In genomic region chr10:87558333-87558732, GRCh38 we compare ENCODE assay signal across 15 cellular contexts. TPM values are rescaled to one million over a fixed set of nuclear protein-coding genes. Genes with fewer than 3 reads are reported as not detected.
A peak's percentile ranks its signal among the peaks of the same experiment; 100 is the strongest.
DNase-seq lines count a peak whose midpoint lies in the region; ATAC-seq and TF ChIP-seq lines count a peak whose summit lies in the region.
"Had no signal": no experiment of that assay in that cellular context is flagged by ENCODE, and none has a peak within 500 bp of the region (broad histone marks: within the 10 kb centered on the region; RNA-seq: fewer than 3 reads in every experiment).

No MANE protein-coding gene starts in this region.

- ATAC-seq in activated T-cell treated with anti-CD3 and anti-CD28 coated beads, Interleukin-2, amount 50 U/mL, for 72 hours (replicated peaks in 1 of 2): no peak
- no peak for ATAC-seq in WTC11
- no peak for ATAC-seq in GM18868 (IDR thresholded peaks at IDR 0.05; ENCODE audit: unreplicated experiment)
- no peak for ATAC-seq in GM18498 (IDR thresholded peaks at IDR 0.05; ENCODE audit: unreplicated experiment)
- ATAC-seq: A549, HepG2 had no signal

- CTCF ChIA-PET in WTC11 (lab: Charles Lee): no interaction called here

- H3K4me1 Mint-ChIP-seq in activated T-cell treated with anti-CD3 and anti-CD28 coated beads, Interleukin-2, amount 50 U/mL, for 72 hours (ENCODE audit: low read depth): no peaks in the 10 kb centered on the region
- peaks cover 6% of the 10 kb centered on the region for H3K4me1 Mint-ChIP-seq in activated T-cell treated with anti-CD3 and anti-CD28 coated beads, Interleukin-2, amount 50 U/mL, for 24 hours (ENCODE audit: low read depth)
- H3K4me1 Mint-ChIP-seq in WTC11: peaks cover 28% of the 10 kb centered on the region

- H3K27ac Mint-ChIP-seq in activated T-cell treated with anti-CD3 and anti-CD28 coated beads, Interleukin-2, amount 50 U/mL, for 72 hours: peak overlapping the region; percentile 12
- H3K27ac Mint-ChIP-seq in activated T-cell treated with anti-CD3 and anti-CD28 coated beads, Interleukin-2, amount 50 U/mL, for 24 hours: no peak overlapping the region
- H3K27ac Mint-ChIP-seq in WTC11: peak overlapping the region; percentile 77
- H3K27ac Mint-ChIP-seq: CD4-positive, alpha-beta T cell had no signal

- peaks cover 5% of the 10 kb centered on the region for H3K27me3 Mint-ChIP-seq in activated T-cell treated with anti-CD3 and anti-CD28 coated beads, Interleukin-2, amount 50 U/mL, for 72 hours (ENCODE audit: low read depth)
- peaks cover 9% of the 10 kb centered on the region for H3K27me3 Mint-ChIP-seq in activated T-cell treated with anti-CD3 and anti-CD28 coated beads, Interleukin-2, amount 50 U/mL, for 24 hours
- H3K27me3 Mint-ChIP-seq in WTC11 (ENCODE audit: low read depth): no peaks in the 10 kb centered on the region; the same call in 1 of the 2 replicates
- H3K27me3 Mint-ChIP-seq: CD4-positive, alpha-beta T cell; IgD-negative memory B cell had no signal

- H3K9me3 Mint-ChIP-seq in activated T-cell treated with anti-CD3 and anti-CD28 coated beads, Interleukin-2, amount 50 U/mL, for 72 hours: peaks cover 5% of the 10 kb centered on the region in 2 donors
- peaks cover 9% of the 10 kb centered on the region for H3K9me3 Mint-ChIP-seq in activated T-cell treated with anti-CD3 and anti-CD28 coated beads, Interleukin-2, amount 50 U/mL, for 24 hours
- peaks cover 14% of the 10 kb centered on the region for H3K9me3 Mint-ChIP-seq in WTC11
- H3K9me3 Mint-ChIP-seq: CD4-positive, alpha-beta T cell had no signal

- no peak for DNase-seq in activated T-cell treated with anti-CD3 and anti-CD28 coated beads, Interleukin-2, amount 50 U/mL, for 72 hours
- DNase-seq in activated T-cell treated with anti-CD3 and anti-CD28 coated beads, Interleukin-2, amount 50 U/mL, for 24 hours: no peak
- DNase-seq in NCI-H526 (lab: John Stamatoyannopoulos, UW): peak; percentile 23 to 50
- DNase-seq in WTC11 (ENCODE audit: low spot score): no peak
- DNase-seq in activated gamma-delta T cell (lab: John Stamatoyannopoulos, UW): no peak
- DNase-seq in stimulated activated naive CD4-positive, alpha-beta T cell (lab: John Stamatoyannopoulos, UW): no peak
- DNase-seq: AML-193; Caco-2; CD4-positive, alpha-beta T cell; HCEC 1CT had no signal

- H3K4me3 Mint-ChIP-seq in activated T-cell treated with anti-CD3 and anti-CD28 coated beads, Interleukin-2, amount 50 U/mL, for 72 hours: no peak overlapping the region
- no peak overlapping the region for H3K4me3 Mint-ChIP-seq in activated T-cell treated with anti-CD3 and anti-CD28 coated beads, Interleukin-2, amount 50 U/mL, for 24 hours
- H3K4me3 Mint-ChIP-seq in WTC11: no peak overlapping the region
- H3K4me3 Mint-ChIP-seq: CD4-positive, alpha-beta T cell; IgD-negative memory B cell had no signal

- TF ChIP-seq CTCF in WTC11 (IDR thresholded peaks at IDR 0.05): no peak

- peaks cover 4 to 8% of the 10 kb centered on the region in 2 donors for H3K36me3 Mint-ChIP-seq in activated T-cell treated with anti-CD3 and anti-CD28 coated beads, Interleukin-2, amount 50 U/mL, for 72 hours (ENCODE audit: insufficient read depth in 2 of 2)
- H3K36me3 Mint-ChIP-seq in activated T-cell treated with anti-CD3 and anti-CD28 coated beads, Interleukin-2, amount 50 U/mL, for 24 hours (ENCODE audit: low read depth): peaks cover 10% of the 10 kb centered on the region
- H3K36me3 Mint-ChIP-seq in WTC11: peaks cover 17% of the 10 kb centered on the region

- POLR2A ChIA-PET in WTC11 (lab: Charles Lee): no interaction called here

TF ChIP-seq in WTC11, 78 proteins besides CTCF, POLR2A, EP300 and RAD21 (continues in another document):
- TF ChIP-seq ZNF317 (CRISPR knock-in tag; IDR thresholded peaks at IDR 0.05; ENCODE audit: borderline replicate concordance, low read depth): no peak
- no peak for TF ChIP-seq E2F1 (CRISPR knock-in tag; IDR thresholded peaks at IDR 0.05)
- TF ChIP-seq GTF2I (CRISPR knock-in tag; conservative IDR thresholded peaks at IDR 0.05): no peak
- TF ChIP-seq FOXP4 (CRISPR knock-in tag; IDR thresholded peaks at IDR 0.05): no peak
- TF ChIP-seq ZNF396 (CRISPR knock-in tag; IDR thresholded peaks at IDR 0.05; ENCODE audit: borderline replicate concordance): no peak
- TF ChIP-seq MXD4 (CRISPR knock-in tag; IDR thresholded peaks at IDR 0.05; ENCODE audit: borderline replicate concordance): no peak
- TF ChIP-seq SOX15 (CRISPR knock-in tag; IDR thresholded peaks at IDR 0.05): no peak
- no peak for TF ChIP-seq E2F4 (CRISPR knock-in tag; IDR thresholded peaks at IDR 0.05; ENCODE audit: borderline replicate concordance, low read depth)
- no peak for TF ChIP-seq CDX4 (CRISPR knock-in tag; IDR thresholded peaks at IDR 0.05; ENCODE audit: borderline replicate concordance)
- TF ChIP-seq OVOL2 (CRISPR knock-in tag; IDR thresholded peaks at IDR 0.05; ENCODE audit: borderline replicate concordance): no peak
- no peak for TF ChIP-seq TEAD4 (CRISPR knock-in tag; IDR thresholded peaks at IDR 0.05)
- no peak for TF ChIP-seq ZNF281 (CRISPR knock-in tag; IDR thresholded peaks at IDR 0.05)
- TF ChIP-seq ZNF138 (CRISPR knock-in tag; conservative IDR thresholded peaks at IDR 0.05): no peak
- no peak for TF ChIP-seq NFATC4 (CRISPR knock-in tag; IDR thresholded peaks at IDR 0.05)
- TF ChIP-seq IRF1 (CRISPR knock-in tag; IDR thresholded peaks at IDR 0.05): no peak
- TF ChIP-seq TCF7 (CRISPR knock-in tag; IDR thresholded peaks at IDR 0.05; ENCODE audit: low read depth): no peak

RNA-seq across cellular contexts. Expression of gene MINPP1, which starts 53.6 kb away (rescaled TPM):
- total RNA-seq in activated T-cell treated with anti-CD3 and anti-CD28 coated beads, Interleukin-2, amount 50 U/mL, for 72 hours: 10 to 100 TPM; 10.5 to 12.4 TPM
- total RNA-seq in WTC11 (2021): 25.5 to 29.9 TPM (median 29.1 TPM) in 3 replicates

Comparison
In these comparisons a context has a peak if more than half of its experiments do, and no peak if none do; other contexts are left out.
1. DNase-seq: peak in NCI-H526 (2 of 2); none in activated T-cell treated with anti-CD3 and anti-CD28 coated beads, Interleukin-2, amount 50 U/mL, for 72 hours (0 of 2), activated T-cell treated with anti-CD3 and anti-CD28 coated beads, Interleukin-2, amount 50 U/mL, for 24 hours (single experiment), WTC11 (single experiment), activated gamma-delta T cell (single experiment) and stimulated activated naive CD4-positive, alpha-beta T cell (0 of 6).